In the genomic region with DNA sequence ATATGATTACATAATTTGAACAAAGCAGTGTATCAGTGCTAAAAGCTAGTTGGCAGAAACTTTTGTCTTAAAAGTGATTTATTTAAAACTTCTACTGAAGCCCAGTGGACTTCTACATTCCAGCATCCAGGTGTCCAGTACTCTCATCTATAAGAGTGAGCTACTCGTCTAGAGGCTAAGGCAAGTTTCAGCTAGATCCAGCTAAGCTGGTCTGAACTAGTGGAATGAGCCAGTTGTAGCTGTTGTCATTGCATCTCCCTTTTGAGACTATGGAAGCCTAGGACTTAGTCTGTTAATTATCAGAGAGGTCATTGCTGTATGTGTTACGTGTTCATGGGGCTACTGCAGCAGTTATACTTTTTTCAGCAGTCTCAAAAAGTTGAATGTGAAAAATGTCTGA, we compare ENCODE assay signal across 1 cellular context.
TF ChIP-seq lines count a peak whose summit lies in the region.

No MANE protein-coding gene starts in this region.

TF ChIP-seq in IMR-90, 13 proteins besides CTCF, POLR2A, EP300 and RAD21:
- TF ChIP-seq, protein P1, sequence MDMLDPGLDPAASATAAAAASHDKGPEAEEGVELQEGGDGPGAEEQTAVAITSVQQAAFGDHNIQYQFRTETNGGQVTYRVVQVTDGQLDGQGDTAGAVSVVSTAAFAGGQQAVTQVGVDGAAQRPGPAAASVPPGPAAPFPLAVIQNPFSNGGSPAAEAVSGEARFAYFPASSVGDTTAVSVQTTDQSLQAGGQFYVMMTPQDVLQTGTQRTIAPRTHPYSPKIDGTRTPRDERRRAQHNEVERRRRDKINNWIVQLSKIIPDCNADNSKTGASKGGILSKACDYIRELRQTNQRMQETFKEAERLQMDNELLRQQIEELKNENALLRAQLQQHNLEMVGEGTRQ (IDR thresholded peaks at IDR 0.05; ENCODE audit: low read depth, low read length) = no peak
- TF ChIP-seq BHLHE40 (IDR thresholded peaks at IDR 0.05; ENCODE audit: low read depth, low read length) (no peak), SMC3 (IDR thresholded peaks at IDR 0.05; ENCODE audit: low read depth, low read length) (no peak), RFX5 (IDR thresholded peaks at IDR 0.05; ENCODE audit: low read depth, low read length) (no peak)
